8 cellular contexts compared by ENCODE assay signal in genomic region chr21:42850866-42851391, GRCh38. TPM values are rescaled to one million over a fixed set of nuclear protein-coding genes. Genes with fewer than 3 reads are reported as not detected.
DNase-seq lines count a peak whose midpoint lies in the region; ATAC-seq and TF ChIP-seq lines count a peak whose summit lies in the region.

No MANE protein-coding gene starts in this region.

- H3K27ac Mint-ChIP-seq in CD4-positive, alpha-beta T cell = no peak overlapping the region
- peak overlapping the region; percentile 64 for H3K27ac Mint-ChIP-seq in activated T-cell treated with anti-CD3 and anti-CD28 coated beads, Interleukin-2, amount 50 U/mL, for 24 hours

- H3K9me3 ChIP-seq in CD4-positive, alpha-beta T cell (ENCODE audit: control insufficient read depth, low read length) = no peaks in the 10 kb centered on the region

- H3K27me3 Mint-ChIP-seq in CD4-positive, alpha-beta T cell = no peaks in the 10 kb centered on the region
- no peaks in the 10 kb centered on the region for H3K27me3 Mint-ChIP-seq in activated T-cell treated with anti-CD3 and anti-CD28 coated beads, Interleukin-2, amount 50 U/mL, for 24 hours

- peak; percentile 14 for TF ChIP-seq CTCF in CD4-positive, alpha-beta T cell (IDR thresholded peaks at IDR 0.05)

- H3K4me3 Mint-ChIP-seq in CD4-positive, alpha-beta T cell = no peak overlapping the region
- H3K4me3 Mint-ChIP-seq in activated T-cell treated with anti-CD3 and anti-CD28 coated beads, Interleukin-2, amount 50 U/mL, for 24 hours = no peak overlapping the region

- H3K9me3 Mint-ChIP-seq in CD4-positive, alpha-beta T cell = no peaks in the 10 kb centered on the region
- H3K9me3 Mint-ChIP-seq in activated T-cell treated with anti-CD3 and anti-CD28 coated beads, Interleukin-2, amount 50 U/mL, for 24 hours = no peaks in the 10 kb centered on the region

- CTCF ChIA-PET in CD4-positive, alpha-beta T cell (lab: Charles Lee) = no interaction called here

- DNase-seq in CD4-positive, alpha-beta T cell = peak in 5 of 10 experiments; percentile 15 to 46 (median 18)
- DNase-seq in HK-2 (ENCODE audit: unreplicated experiment) (peak; percentile 22), kidney tubule cell (ENCODE audit: low spot score) (peak; percentile 26), NCI-H69 (lab: John Stamatoyannopoulos, UW) (no peak), cerebellum (ENCODE audit: low spot score) (no peak)
- peak; percentile 56 for DNase-seq in activated T-cell treated with anti-CD3 and anti-CD28 coated beads, Interleukin-2, amount 50 U/mL, for 24 hours

- H3K36me3 Mint-ChIP-seq in CD4-positive, alpha-beta T cell (ENCODE audit: low read depth) = peaks cover 74% of the 10 kb centered on the region
- H3K36me3 Mint-ChIP-seq in activated T-cell treated with anti-CD3 and anti-CD28 coated beads, Interleukin-2, amount 50 U/mL, for 24 hours (ENCODE audit: low read depth) = peaks cover 97% of the 10 kb centered on the region

- intact Hi-C loops in CD4-positive, alpha-beta T cell (cut with DNase I, micrococcal nuclease) = no loop called here

- no peaks in the 10 kb centered on the region for H3K4me1 Mint-ChIP-seq in CD4-positive, alpha-beta T cell (ENCODE audit: low read depth)
- H3K4me1 Mint-ChIP-seq in activated T-cell treated with anti-CD3 and anti-CD28 coated beads, Interleukin-2, amount 50 U/mL, for 24 hours (ENCODE audit: low read depth) = peaks cover 14% of the 10 kb centered on the region

- H3K27me3 ChIP-seq in CD4-positive, alpha-beta T cell (ENCODE audit: control insufficient read depth, insufficient read depth, low read length) = no peaks in the 10 kb centered on the region

- ATAC-seq in CD4-positive, alpha-beta T cell (ENCODE audit: poor library complexity) = peak; percentile 41
- ATAC-seq in GM18867 (IDR thresholded peaks at IDR 0.05; ENCODE audit: unreplicated experiment) (no peak), GM21786 (IDR thresholded peaks at IDR 0.05; ENCODE audit: unreplicated experiment) (no peak)

- H3K27ac ChIP-seq in CD4-positive, alpha-beta T cell (ENCODE audit: low read depth, low read length) = no peak overlapping the region

- POLR2A ChIA-PET in CD4-positive, alpha-beta T cell (lab: Charles Lee) = no interaction called here

RNA-seq across cellular contexts. Expression of gene WDR4, which starts 28.4 kb away (rescaled TPM):
- 10 to 100 TPM; 11.3 to 12.9 TPM for total RNA-seq in CD4-positive, alpha-beta T cell
- 14.5 TPM for total RNA-seq in cerebellum

RNA-seq across cellular contexts. Expression of gene NDUFV3, which starts 42.2 kb away (rescaled TPM):
- 10 to 100 TPM; 15.3 to 15.8 TPM for total RNA-seq in CD4-positive, alpha-beta T cell
- total RNA-seq in cerebellum = 25.3 TPM

Comparison
In these comparisons a context has a peak if more than half of its experiments do, and no peak if none do; other contexts are left out.
1. DNase-seq: peak in HK-2 (single experiment), activated T-cell treated with anti-CD3 and anti-CD28 coated beads, Interleukin-2, amount 50 U/mL, for 24 hours (single experiment) and kidney tubule cell (single experiment); none in NCI-H69 (single experiment) and cerebellum (single experiment).